Comparison of ENCODE assay signal across 28 cellular contexts in genomic region chr5:28174691-28175090, GRCh38.
"Had no signal": no experiment of that assay in that cellular context is flagged by ENCODE, and none has a peak within 500 bp of the region (broad histone marks: within the 10 kb centered on the region; RNA-seq: fewer than 3 reads in every experiment).

No MANE protein-coding gene starts in this region.

- H3K27ac ChIP-seq: colonic mucosa, coronary artery, dorsolateral prefrontal cortex, epithelial cell of prostate, esophagus muscularis mucosa, esophagus squamous epithelium, foreskin keratinocyte, gastrocnemius medialis, gastroesophageal sphincter, heart left ventricle, heart right ventricle had no signal

- ATAC-seq: effector memory CD8-positive, alpha-beta T cell; esophagus mucosa; foreskin keratinocyte; gastrocnemius medialis; gastroesophageal sphincter; heart left ventricle; heart right ventricle had no signal

- H3K4me1 ChIP-seq: colonic mucosa, esophagus muscularis mucosa, esophagus squamous epithelium, foreskin keratinocyte, gastrocnemius medialis, gastroesophageal sphincter, heart left ventricle, heart right ventricle had no signal

- DNase-seq: colonic mucosa; cortex of kidney; dermis blood vessel endothelial cell; dorsolateral prefrontal cortex; effector CD4-positive, alpha-beta T cell; effector CD8-positive, alpha-beta T cell; effector memory CD4-positive, alpha-beta T cell; effector memory CD8-positive, alpha-beta T cell; endodermal cell; erythroblast; esophagus squamous epithelium; foreskin fibroblast; foreskin keratinocyte; foreskin melanocyte; gastrocnemius medialis; glutamatergic neuron; head of caudate nucleus; heart left ventricle; heart right ventricle had no signal

- H3K36me3 ChIP-seq: colonic mucosa, esophagus muscularis mucosa, esophagus squamous epithelium, gastrocnemius medialis, gastroesophageal sphincter, heart left ventricle, heart right ventricle had no signal

- H3K4me3 ChIP-seq: colonic mucosa, coronary artery, dorsolateral prefrontal cortex, esophagus muscularis mucosa, esophagus squamous epithelium, gastrocnemius medialis, gastroesophageal sphincter, heart left ventricle, heart right ventricle had no signal

- H3K27me3 ChIP-seq: colonic mucosa, dorsolateral prefrontal cortex, esophagus muscularis mucosa, esophagus squamous epithelium, foreskin keratinocyte, gastrocnemius medialis, gastroesophageal sphincter, heart left ventricle, heart right ventricle had no signal

- FAIRE-seq: colon, endometrium, endothelial cell of umbilical vein, frontal cortex had no signal

- H3K9me3 ChIP-seq: colonic mucosa, esophagus muscularis mucosa, gastrocnemius medialis had no signal
